ENCODE assay signal across 15 cellular contexts in the genomic region with DNA sequence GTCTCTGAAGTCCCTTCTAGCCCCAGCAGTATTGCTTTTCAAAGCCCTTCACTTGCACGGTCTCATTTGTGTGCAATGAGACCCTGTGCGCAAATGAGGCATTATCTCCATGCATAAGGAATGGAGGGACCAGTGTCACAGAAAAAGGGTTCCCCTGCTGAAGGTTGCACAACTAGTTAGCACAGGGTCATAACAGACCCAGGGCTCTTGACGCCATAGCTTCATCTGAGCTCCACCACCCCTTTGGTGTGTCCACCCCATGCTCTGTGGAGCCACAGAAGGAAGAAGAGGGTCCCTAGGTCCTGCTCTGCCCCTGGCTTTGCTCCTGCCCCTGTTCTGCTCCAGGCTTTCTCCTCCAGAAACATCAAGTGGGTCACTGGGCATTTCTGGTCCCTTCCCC. TPM values are rescaled to one million over a fixed set of nuclear protein-coding genes. Genes with fewer than 3 reads are reported as not detected.
DNase-seq lines count a peak whose midpoint lies in the region; ATAC-seq and TF ChIP-seq lines count a peak whose summit lies in the region.
"Had no signal": no experiment of that assay in that cellular context is flagged by ENCODE, and none has a peak within 500 bp of the region (broad histone marks: within the 10 kb centered on the region; RNA-seq: fewer than 3 reads in every experiment).

No MANE protein-coding gene starts in this region.

- H3K4me3 Mint-ChIP-seq in CD14-positive monocyte (peak overlapping the region in 1 of 2 donors; percentile 78), natural killer cell (peak overlapping the region; percentile 6)
- H3K4me3 Mint-ChIP-seq in activated CD8-positive, alpha-beta T cell treated with anti-CD3 and anti-CD28 coated beads for 36 hours: no peak overlapping the region
- H3K4me3 Mint-ChIP-seq: activated naive CD4-positive, alpha-beta T cell treated with anti-CD3 and anti-CD28 coated beads, Interleukin-2, amount 50 U/mL, for 24 hours had no signal

- H3K27me3 Mint-ChIP-seq in CD14-positive monocyte (ENCODE audit: low read depth in 3 of 3): peaks cover 0 to 4% (median 3%) of the 10 kb centered on the region in 3 donors
- H3K27me3 Mint-ChIP-seq in activated CD8-positive, alpha-beta T cell treated with anti-CD3 and anti-CD28 coated beads for 36 hours: no peaks in the 10 kb centered on the region
- H3K27me3 Mint-ChIP-seq in natural killer cell (ENCODE audit: low read depth in 2 of 2): no peaks in the 10 kb centered on the region
- H3K27me3 Mint-ChIP-seq: activated naive CD4-positive, alpha-beta T cell treated with anti-CD3 and anti-CD28 coated beads, Interleukin-2, amount 50 U/mL, for 24 hours had no signal

- CTCF ChIA-PET in activated CD8-positive, alpha-beta T cell treated with anti-CD3 and anti-CD28 coated beads for 36 hours (lab: Charles Lee): interaction anchor here (10.4 kb wide), 1 partner anchor 56 kb away, joined by 214 read pairs; a partner anchor contains a TSS

- intact Hi-C loops in CD14-positive monocyte (cut with micrococcal nuclease): no loop called here
- intact Hi-C loops in activated CD8-positive, alpha-beta T cell treated with anti-CD3 and anti-CD28 coated beads for 36 hours (cut with micrococcal nuclease): loop anchor here (5.0 kb wide), 1 partner anchor 53 kb away; a partner anchor contains a TSS
- intact Hi-C loops in natural killer cell (cut with micrococcal nuclease): no loop called here

- H3K36me3 Mint-ChIP-seq in CD14-positive monocyte: peaks cover 27 to 37% of the 10 kb centered on the region in 2 donors
- H3K36me3 Mint-ChIP-seq in activated CD8-positive, alpha-beta T cell treated with anti-CD3 and anti-CD28 coated beads for 36 hours (ENCODE audit: low read depth): peaks cover 41% of the 10 kb centered on the region
- H3K36me3 Mint-ChIP-seq in natural killer cell: no peaks in the 10 kb centered on the region

- POLR2A ChIA-PET in activated CD8-positive, alpha-beta T cell treated with anti-CD3 and anti-CD28 coated beads for 36 hours (lab: Charles Lee): interaction anchor here (1.4 to 5.6 kb wide), 10 partner anchors 9 to 85 kb away, joined by 3 to 28 read pairs (median 5); a partner anchor contains a TSS

- no peak for ATAC-seq in activated CD8-positive, alpha-beta T cell treated with anti-CD3 and anti-CD28 coated beads for 36 hours
- ATAC-seq in natural killer cell (peak in 1 of 3 donors; percentile 4), HG02623 (IDR thresholded peaks at IDR 0.05; ENCODE audit: unreplicated experiment) (no peak), GM21390 (IDR thresholded peaks at IDR 0.05; ENCODE audit: unreplicated experiment) (no peak)

- TF ChIP-seq CTCF in CD14-positive monocyte (IDR thresholded peaks at IDR 0.05) (no peak), natural killer cell (IDR thresholded peaks at IDR 0.05) (no peak)
- no peak for TF ChIP-seq CTCF in activated CD8-positive, alpha-beta T cell treated with anti-CD3 and anti-CD28 coated beads for 36 hours (IDR thresholded peaks at IDR 0.05)

- DNase-seq in NCI-H82 (lab: John Stamatoyannopoulos, UW): peak; percentile 74
- no peak for DNase-seq in NCI-H82 treated with DMSO at 0.1 percent for 48 hours (lab: John Stamatoyannopoulos, UW; ENCODE audit: unreplicated experiment)
- no peak for DNase-seq in CD14-positive monocyte (ENCODE audit: low spot score)
- DNase-seq in activated CD8-positive, alpha-beta T cell treated with anti-CD3 and anti-CD28 coated beads for 36 hours: no peak
- no peak for DNase-seq in natural killer cell
- DNase-seq in GM19238 (ENCODE audit: insufficient read length, low spot score): no peak
- DNase-seq: cerebellar nuclear complex; mammary epithelial cell; PC-3; stimulated activated naive CD4-positive, alpha-beta T cell treated with Interleukin-2 at 50 U/mL for 16 hours had no signal

- H3K9me3 Mint-ChIP-seq in CD14-positive monocyte (no peaks in the 10 kb centered on the region), natural killer cell (no peaks in the 10 kb centered on the region)
- H3K9me3 Mint-ChIP-seq in activated CD8-positive, alpha-beta T cell treated with anti-CD3 and anti-CD28 coated beads for 36 hours: no peaks in the 10 kb centered on the region
- H3K9me3 Mint-ChIP-seq: activated naive CD4-positive, alpha-beta T cell treated with anti-CD3 and anti-CD28 coated beads, Interleukin-2, amount 50 U/mL, for 24 hours had no signal

- H3K4me1 Mint-ChIP-seq in CD14-positive monocyte (peaks cover 21% of the 10 kb centered on the region), natural killer cell (peaks cover 57 to 72% of the 10 kb centered on the region in 2 donors)
- H3K4me1 Mint-ChIP-seq in activated CD8-positive, alpha-beta T cell treated with anti-CD3 and anti-CD28 coated beads for 36 hours (ENCODE audit: low read depth): peaks cover 31% of the 10 kb centered on the region

- H3K27ac Mint-ChIP-seq in CD14-positive monocyte: peak overlapping the region; percentile 8 to 85 (median 70)
- peak overlapping the region; percentile 39 for H3K27ac Mint-ChIP-seq in activated CD8-positive, alpha-beta T cell treated with anti-CD3 and anti-CD28 coated beads for 36 hours
- peak overlapping the region; percentile 68 to 94 for H3K27ac Mint-ChIP-seq in natural killer cell
- H3K27ac Mint-ChIP-seq: activated naive CD4-positive, alpha-beta T cell treated with anti-CD3 and anti-CD28 coated beads, Interleukin-2, amount 50 U/mL, for 24 hours had no signal

RNA-seq across cellular contexts. Expression of a gene that starts 12.6 kb away (rescaled TPM):
- polyA plus RNA-seq in CD14-positive monocyte: under 1 TPM; 0.17 to 0.20 TPM
- total RNA-seq in activated CD8-positive, alpha-beta T cell treated with anti-CD3 and anti-CD28 coated beads for 36 hours: 100 to 1,000 TPM; 297 to 315 TPM
- 100 to 1,000 TPM; 155 to 324 (median 312) TPM for total RNA-seq in natural killer cell

RNA-seq across cellular contexts. Expression of a gene that starts 36.7 kb away (rescaled TPM):
- 10 to 100 TPM; 26.7 to 29.6 TPM for polyA plus RNA-seq in CD14-positive monocyte
- total RNA-seq in activated CD8-positive, alpha-beta T cell treated with anti-CD3 and anti-CD28 coated beads for 36 hours: 10 to 100 TPM; 69.8 to 70.6 TPM
- 10 to 100 TPM; 66.5 to 92.4 (median 69.1) TPM for total RNA-seq in natural killer cell

RNA-seq across cellular contexts. Expression of a gene that starts 52.6 kb away (rescaled TPM):
- 10 to 100 TPM; 23.9 to 49.9 TPM for polyA plus RNA-seq in CD14-positive monocyte
- total RNA-seq in activated CD8-positive, alpha-beta T cell treated with anti-CD3 and anti-CD28 coated beads for 36 hours: 100 to 1,000 TPM; 232 to 235 TPM
- total RNA-seq in natural killer cell: 100 to 1,000 TPM in 1 of 3 donors, 10 to 100 TPM in 2; 95.3 to 110 (median 96.6) TPM

RNA-seq across cellular contexts. Expression of a gene that starts 54.9 kb away (rescaled TPM):
- not detected for polyA plus RNA-seq in CD14-positive monocyte
- under 1 TPM; 0.47 to 0.54 TPM for total RNA-seq in activated CD8-positive, alpha-beta T cell treated with anti-CD3 and anti-CD28 coated beads for 36 hours
- total RNA-seq in natural killer cell: under 1 TPM; 0.10 to 0.18 (median 0.14) TPM
- total RNA-seq: endothelial cell of umbilical vein, H4, mammary epithelial cell, PC-3 had no signal
- polyA plus RNA-seq: endothelial cell of umbilical vein, mammary epithelial cell had no signal

RNA-seq across cellular contexts. Expression of a gene that starts 56.6 kb away (rescaled TPM):
- not detected for polyA plus RNA-seq in CD14-positive monocyte
- total RNA-seq in activated CD8-positive, alpha-beta T cell treated with anti-CD3 and anti-CD28 coated beads for 36 hours: 10 to 100 TPM; 23.5 to 25.9 TPM
- 10 to 100 TPM in 1 of 3 donors, 1 to 10 TPM in 2; 1.7 to 16.7 (median 2.4) TPM for total RNA-seq in natural killer cell
- total RNA-seq: endothelial cell of umbilical vein, mammary epithelial cell had no signal
- polyA plus RNA-seq: mammary epithelial cell had no signal
